8 cellular contexts compared by ENCODE assay signal in the genomic region with DNA sequence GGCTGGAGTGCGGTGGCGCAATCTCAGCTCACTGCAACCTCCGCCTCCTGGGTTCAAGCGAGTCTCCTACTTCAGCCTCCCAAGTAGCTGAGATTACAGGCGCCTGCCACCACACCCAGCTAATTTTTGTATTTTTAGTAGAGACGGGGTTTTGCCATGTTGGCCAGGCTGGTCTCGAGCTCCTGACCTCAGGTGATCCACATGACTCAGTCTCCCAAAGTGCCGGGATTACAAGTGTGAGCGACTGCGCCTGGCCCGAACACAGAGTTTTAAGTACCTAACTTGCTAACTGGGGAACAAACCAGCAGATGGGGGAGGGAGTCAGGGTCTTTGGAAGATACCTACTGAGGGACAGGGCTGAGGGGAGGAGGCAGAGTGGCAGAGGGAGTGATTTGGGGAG. TPM values are rescaled to one million over a fixed set of nuclear protein-coding genes. Genes with fewer than 3 reads are reported as not detected.
DNase-seq lines count a peak whose midpoint lies in the region; ATAC-seq and TF ChIP-seq lines count a peak whose summit lies in the region.
"Not testable (repeated sequence)": the region's sequence is repeated elsewhere in the genome, so short reads cannot be mapped to it uniquely, and the experiment has no call there.

No MANE protein-coding gene starts in this region.

- peaks cover 50% of the 10 kb centered on the region for H3K36me3 Mint-ChIP-seq in WTC11
- H3K36me3 Mint-ChIP-seq in activated T-helper 2 cell treated with anti-CD3 and anti-CD28 coated beads, Interferon-gamma antibody, Interleukin-2, Interleukin-4, amounts not matched to agents 10 μg/mL and 5 μg/mL and 100 μg/mL, durations not matched to agents 14 hours and 24 hours and 36 hours (ENCODE audit: low read depth): peaks cover 74% of the 10 kb centered on the region
- peaks cover 12% of the 10 kb centered on the region for H3K36me3 Mint-ChIP-seq in chondrocyte (ENCODE audit: low read depth)

- H3K4me1 ChIP-seq in DOHH2 (ENCODE audit: control insufficient read depth, low read length): peaks cover 57% of the 10 kb centered on the region
- H3K4me1 ChIP-seq in heart right ventricle: peaks cover 11 to 95% (median 85%) of the 10 kb centered on the region in 9 donors
- H3K4me1 ChIP-seq in mesendoderm (ENCODE audit: control insufficient read depth, low read depth, low read length): peaks cover 25% of the 10 kb centered on the region
- H3K4me1 ChIP-seq in skeletal muscle tissue (ENCODE audit: control insufficient read depth in 3 of 3, insufficient read depth in 3 of 3, low read length in 3 of 3): peaks cover 16 to 45% (median 35%) of the 10 kb centered on the region in 3 donors
- H3K4me1 ChIP-seq in tibial artery: peaks cover 2 to 76% (median 37%) of the 10 kb centered on the region in 4 donors

- not testable (repeated sequence) for H3K9me3 ChIP-seq in DOHH2 (ENCODE audit: control insufficient read depth, insufficient read depth, low read length); heart right ventricle; skeletal muscle tissue (ENCODE audit: control insufficient read depth in 3 of 3, low read length in 3 of 3); tibial artery

- H3K4me3 Mint-ChIP-seq in WTC11; activated T-helper 2 cell treated with anti-CD3 and anti-CD28 coated beads, Interferon-gamma antibody, Interleukin-2, Interleukin-4, amounts not matched to agents 10 μg/mL and 5 μg/mL and 100 μg/mL, durations not matched to agents 14 hours and 24 hours and 36 hours (ENCODE audit: low read depth); chondrocyte (ENCODE audit: unreplicated experiment): not testable (repeated sequence)

- not testable (repeated sequence) for H2BK120ac ChIP-seq in mesendoderm (ENCODE audit: low read depth, low read length)

- H3K36me3 ChIP-seq in DOHH2 (ENCODE audit: control insufficient read depth, low read length) (peaks cover 82% of the 10 kb centered on the region), heart right ventricle (peaks cover 0 to 44% (median 2%) of the 10 kb centered on the region in 9 donors), tibial artery (peaks cover 0 to 30% (median 0%) of the 10 kb centered on the region in 3 donors)
- H3K36me3 ChIP-seq in mesendoderm (ENCODE audit: control insufficient read depth, insufficient read depth, low read length); skeletal muscle tissue (ENCODE audit: control insufficient read depth in 3 of 3, insufficient read depth in 3 of 3, low read length in 3 of 3): not testable (repeated sequence)

- POLR2A ChIA-PET in WTC11 (lab: Charles Lee): interaction anchor here (0.6 kb wide), 1 partner anchor 43 kb away, joined by 8 read pairs; no protein-coding TSS in a partner anchor

- not testable (repeated sequence) for H3K18ac ChIP-seq in mesendoderm (ENCODE audit: low read length)

- peak overlapping the region; percentile 75 for H3K23ac ChIP-seq in mesendoderm (ENCODE audit: low read length)

- not testable (repeated sequence) for H3K79me1 ChIP-seq in mesendoderm (ENCODE audit: low read length)

- ATAC-seq in WTC11, heart right ventricle: not testable (repeated sequence)

- intact Hi-C loops in activated T-helper 2 cell treated with anti-CD3 and anti-CD28 coated beads, Interferon-gamma antibody, Interleukin-2, Interleukin-4, amounts not matched to agents 10 μg/mL and 5 μg/mL and 100 μg/mL, durations not matched to agents 14 hours and 24 hours and 36 hours (cut with micrococcal nuclease); heart right ventricle (cut with DNase I); tibial artery (cut with DNase I; ENCODE audit: low total_unique reads): not testable (repeated sequence)

- not testable (repeated sequence) for H3K9me2 ChIP-seq in DOHH2 (replicated peaks; ENCODE audit: control insufficient read depth, low read length)

- H3K4ac ChIP-seq in mesendoderm (ENCODE audit: low read depth, low read length): not testable (repeated sequence)

- H2BK15ac ChIP-seq in mesendoderm (replicated peaks; ENCODE audit: low read depth): not testable (repeated sequence)

- peak overlapping the region; percentile 41 for H3K9ac ChIP-seq in mesendoderm (ENCODE audit: low read length)
- H3K9ac ChIP-seq in skeletal muscle tissue (ENCODE audit: low read depth in 1 of 3, low read length in 3 of 3): not testable (repeated sequence)

- TF ChIP-seq CTCF in DOHH2 (IDR thresholded peaks at IDR 0.05; ENCODE audit: low read depth, low read length, poor library complexity, severe bottlenecking); WTC11 (IDR thresholded peaks at IDR 0.05); chondrocyte (IDR thresholded peaks at IDR 0.05); heart right ventricle (IDR thresholded peaks at IDR 0.05); tibial artery (IDR thresholded peaks at IDR 0.05): not testable (repeated sequence)

- not testable (repeated sequence) for H3K9me3 Mint-ChIP-seq in WTC11; activated T-helper 2 cell treated with anti-CD3 and anti-CD28 coated beads, Interferon-gamma antibody, Interleukin-2, Interleukin-4, amounts not matched to agents 10 μg/mL and 5 μg/mL and 100 μg/mL, durations not matched to agents 14 hours and 24 hours and 36 hours
- peaks cover 11% of the 10 kb centered on the region for H3K9me3 Mint-ChIP-seq in chondrocyte (ENCODE audit: low read depth)

- CTCF ChIA-PET in WTC11 (lab: Charles Lee): interaction anchor here (1.2 to 4.8 kb wide), 3 partner anchors 10 to 118 kb away, joined by 3 to 20 read pairs (median 10); no protein-coding TSS in a partner anchor

- H3F3A ChIP-seq in DOHH2 (ENCODE audit: control insufficient read depth, insufficient read depth): not testable (repeated sequence)

- H3K79me2 ChIP-seq in DOHH2 (ENCODE audit: control insufficient read depth, low read length): peaks cover 27% of the 10 kb centered on the region
- not testable (repeated sequence) for H3K79me2 ChIP-seq in mesendoderm (ENCODE audit: control insufficient read depth, insufficient read depth, low read length)

- not testable (repeated sequence) for DNase-seq in WTC11 (ENCODE audit: low spot score); activated T-helper 2 cell treated with anti-CD3 and anti-CD28 coated beads, Interferon-gamma antibody, Interleukin-2, Interleukin-4, amounts not matched to agents 10 μg/mL and 5 μg/mL and 100 μg/mL, durations not matched to agents 14 hours and 24 hours and 36 hours (ENCODE audit: low spot score); chondrocyte (ENCODE audit: low spot score); heart right ventricle; mesendoderm
- peak in 1 of 2 donors; percentile 53 for DNase-seq in tibial artery

- H3K27me3 ChIP-seq in DOHH2 (ENCODE audit: control insufficient read depth, low read length); heart right ventricle; mesendoderm (ENCODE audit: insufficient read depth, low read length, poor library complexity); skeletal muscle tissue (ENCODE audit: control insufficient read depth in 3 of 3, insufficient read depth in 3 of 3, low read length in 3 of 3); tibial artery: not testable (repeated sequence)

- WGBS in heart right ventricle, 2 donors: 93 to 95% methylated on average over 11 of the region's 11 CpGs
- WGBS in mesendoderm (ENCODE audit: extremely low coverage, insufficient coverage, low lambda C conversion rate): no CpG with 5 or more reads among the region's 11 CpGs

- H2BK5ac ChIP-seq in mesendoderm (ENCODE audit: low read length): peak overlapping the region; percentile 79

- H3K4me1 Mint-ChIP-seq in WTC11: peaks cover 62% of the 10 kb centered on the region
- H3K4me1 Mint-ChIP-seq in activated T-helper 2 cell treated with anti-CD3 and anti-CD28 coated beads, Interferon-gamma antibody, Interleukin-2, Interleukin-4, amounts not matched to agents 10 μg/mL and 5 μg/mL and 100 μg/mL, durations not matched to agents 14 hours and 24 hours and 36 hours (ENCODE audit: low read depth): peaks cover 20% of the 10 kb centered on the region
- H3K4me1 Mint-ChIP-seq in chondrocyte (ENCODE audit: low read depth): peaks cover 55% of the 10 kb centered on the region

- not testable (repeated sequence) for H3K4me3 ChIP-seq in DOHH2 (ENCODE audit: low read length); heart right ventricle; mesendoderm (ENCODE audit: low read length); skeletal muscle tissue (ENCODE audit: low read length in 3 of 3); tibial artery

- peak overlapping the region; percentile 24; the same call in 1 of the 2 replicates for H3K4me2 ChIP-seq in DOHH2 (ENCODE audit: low read length)
- not testable (repeated sequence) for H3K4me2 ChIP-seq in mesendoderm (ENCODE audit: low read length)

- H3K27me3 Mint-ChIP-seq in WTC11 (ENCODE audit: low read depth); activated T-helper 2 cell treated with anti-CD3 and anti-CD28 coated beads, Interferon-gamma antibody, Interleukin-2, Interleukin-4, amounts not matched to agents 10 μg/mL and 5 μg/mL and 100 μg/mL, durations not matched to agents 14 hours and 24 hours and 36 hours (ENCODE audit: low read depth); chondrocyte (ENCODE audit: low read depth): not testable (repeated sequence)

- not testable (repeated sequence) for H4K5ac ChIP-seq in mesendoderm (ENCODE audit: low read length)

- H3K56ac ChIP-seq in mesendoderm (ENCODE audit: low read length): peak overlapping the region; percentile 74

- H4K20me1 ChIP-seq in DOHH2 (ENCODE audit: control insufficient read depth, insufficient read depth, low read depth, low read length): not testable (repeated sequence)

- not testable (repeated sequence) for H4K8ac ChIP-seq in mesendoderm (ENCODE audit: low read depth, low read length)

- H2AK5ac ChIP-seq in mesendoderm (ENCODE audit: low read length): peak overlapping the region; percentile 65

- H3K27ac Mint-ChIP-seq in WTC11 (peak overlapping the region; percentile 98), chondrocyte (ENCODE audit: unreplicated experiment) (peak overlapping the region; percentile 76)
- H3K27ac Mint-ChIP-seq in activated T-helper 2 cell treated with anti-CD3 and anti-CD28 coated beads, Interferon-gamma antibody, Interleukin-2, Interleukin-4, amounts not matched to agents 10 μg/mL and 5 μg/mL and 100 μg/mL, durations not matched to agents 14 hours and 24 hours and 36 hours: peak overlapping the region; percentile 1

- not testable (repeated sequence) for H3K27ac ChIP-seq in DOHH2 (ENCODE audit: low read depth, low read length)
- H3K27ac ChIP-seq in heart right ventricle (peak overlapping the region; percentile 23 to 82 (median 72)), mesendoderm (ENCODE audit: low read depth, low read length) (peak overlapping the region; percentile 43), skeletal muscle tissue (ENCODE audit: low read depth, low read length) (peak overlapping the region; percentile 4), tibial artery (peak overlapping the region; percentile 64 to 72)

RNA-seq across cellular contexts. Expression of a gene that starts 36.9 kb away (rescaled TPM):
- total RNA-seq in WTC11 (2021) (82.5 to 87.5 TPM (median 83.4 TPM) in 3 replicates), chondrocyte (21.9 to 36.6 TPM (median 33.9 TPM) in 3 replicates), heart right ventricle (10 to 100 TPM; 55.9 to 94.7 (median 68.7) TPM), skeletal muscle tissue (16.7 TPM)
- 78.1 and 85.9 TPM in 2 replicates for total RNA-seq in activated T-helper 2 cell treated with anti-CD3 and anti-CD28 coated beads, Interferon-gamma antibody, Interleukin-2, Interleukin-4, amounts not matched to agents 10 μg/mL and 5 μg/mL and 100 μg/mL, durations not matched to agents 14 hours and 24 hours and 36 hours
- polyA plus RNA-seq in heart right ventricle: 10 to 100 TPM; 19.5 to 36.3 TPM
- polyA plus RNA-seq in mesendoderm (2013, experiment 1 of 2): 47.2 TPM
- 46.4 TPM for polyA plus RNA-seq in mesendoderm (2013, experiment 2 of 2)

Comparison
In these comparisons a context has a peak if more than half of its experiments do, and no peak if none do; other contexts are left out.
1. H3K27ac Mint-ChIP-seq: peak in every context shown above with its lines; median percentile 98 in WTC11; 76 in chondrocyte; 1 in activated T-helper 2 cell treated with anti-CD3 and anti-CD28 coated beads, Interferon-gamma antibody, Interleukin-2, Interleukin-4, amounts not matched to agents 10 μg/mL and 5 μg/mL and 100 μg/mL, durations not matched to agents 14 hours and 24 hours and 36 hours.